Comparison of ENCODE assay signal across 8 cellular contexts in genomic region chr5:142981886-142982820, GRCh38.
A peak's percentile ranks its signal among the peaks of the same experiment; 100 is the strongest.
DNase-seq lines count a peak whose midpoint lies in the region; ATAC-seq lines count a peak whose summit lies in the region.

No MANE protein-coding gene starts in this region.

- DNase-seq in DMS153 (lab: John Stamatoyannopoulos, UW) (peak; percentile 33), NCI-H510A (lab: John Stamatoyannopoulos, UW) (peak; percentile 58), cerebellum (ENCODE audit: low spot score) (peak; percentile 85), left lobe of liver (ENCODE audit: low spot score) (peak; percentile 96), substantia nigra (lab: John Stamatoyannopoulos, UW) (peak in 40 of 49 donors; percentile 4 to 84 (median 54)), epidermal melanocyte (ENCODE audit: insufficient read length, low spot score) (no peak), NCI-H1436 treated with DMSO at 0.1 percent for 48 hours (lab: John Stamatoyannopoulos, UW) (no peak)
- no peak for DNase-seq in activated CD4-positive, alpha-beta T cell treated with anti-CD3 and anti-CD28 coated beads, Interleukin-2, amount 50 U/mL, for 1 hour

- no peak overlapping the region for H3K27ac ChIP-seq in substantia nigra (ENCODE audit: low read depth, low read length, poor library complexity, severe bottlenecking)

- ATAC-seq in left lobe of liver: peak; percentile 93

Comparison
In these comparisons a context has a peak if more than half of its experiments do, and no peak if none do; other contexts are left out.
1. DNase-seq: peak in DMS153 (single experiment), NCI-H510A (single experiment), cerebellum (single experiment), left lobe of liver (single experiment) and substantia nigra (40 of 49); none in epidermal melanocyte (single experiment), NCI-H1436 treated with DMSO at 0.1 percent for 48 hours (single experiment) and activated CD4-positive, alpha-beta T cell treated with anti-CD3 and anti-CD28 coated beads, Interleukin-2, amount 50 U/mL, for 1 hour (single experiment).